12 cellular contexts compared by ENCODE assay signal in genomic region chr7:28479507-28479947, GRCh38.
DNase-seq lines count a peak whose midpoint lies in the region; ATAC-seq, FAIRE-seq and TF ChIP-seq lines count a peak whose summit lies in the region.
"Had no signal": no experiment of that assay in that cellular context is flagged by ENCODE, and none has a peak within 500 bp of the region (broad histone marks: within the 10 kb centered on the region; RNA-seq: fewer than 3 reads in every experiment).

No MANE protein-coding gene starts in this region.

- DNase-seq in GM10248 (ENCODE audit: extremely low spot score) (peak; percentile 49), GM19239 (ENCODE audit: insufficient read length, low spot score) (no peak), NCI-H146 treated with DMSO at 0.1 percent for 48 hours (lab: John Stamatoyannopoulos, UW; ENCODE audit: unreplicated experiment) (no peak), globus pallidus (ENCODE audit: low spot score) (no peak), H54 (ENCODE audit: insufficient read length, low spot score) (no peak)
- DNase-seq: activated B cell treated with CpG ODN at 0.5 μM for 24 hours, DND-41, NCI-H446 had no signal

- POLR2A ChIA-PET in GM10248 (lab: Yijun Ruan, JAX), result interaction anchor here (0.6 to 1.7 kb wide), 4 partner anchors 63 to 69 kb away, joined by 3 to 5 read pairs (median 3); partner anchors contain the start of gene CREB5

- FAIRE-seq in GM19239 (lab: Jason Lieb, UNC) (peak; percentile 71), H54 (lab: Jason Lieb, UNC) (no peak)

- no peak for TF ChIP-seq POLR2A in H54 (IDR thresholded peaks at IDR 0.05; ENCODE audit: low read depth, low read length)

- no peak for TF ChIP-seq CTCF in GM10248 (IDR thresholded peaks at IDR 0.05; ENCODE audit: control extremely low read depth, extremely low read depth, low read depth, missing control alignments)

- CTCF ChIA-PET in GM10248 (lab: Yijun Ruan, JAX), result interaction anchor here (1.1 to 3.3 kb wide), 5 partner anchors 11 to 147 kb away, joined by 3 to 11 read pairs (median 10); partner anchors contain the start of gene CREB5

- ATAC-seq in HG02623 (IDR thresholded peaks at IDR 0.05; ENCODE audit: unreplicated experiment) (peak; percentile 56), HG03342 (IDR thresholded peaks at IDR 0.05; ENCODE audit: unreplicated experiment) (peak; percentile 54)
- ATAC-seq in activated CD4-positive, CD25-positive, alpha-beta regulatory T cell treated with anti-CD3 and anti-CD28 coated beads, Interleukin-2, amount 50 U/mL, for 24 hours, result no peak
- ATAC-seq: esophagus mucosa had no signal

Comparison
In these comparisons a context has a peak if more than half of its experiments do, and no peak if none do; other contexts are left out.
1. ATAC-seq: peak in HG02623 (single experiment) and HG03342 (single experiment); none in activated CD4-positive, CD25-positive, alpha-beta regulatory T cell treated with anti-CD3 and anti-CD28 coated beads, Interleukin-2, amount 50 U/mL, for 24 hours (0 of 2).